8 cellular contexts compared by ENCODE assay signal in the genomic region with DNA sequence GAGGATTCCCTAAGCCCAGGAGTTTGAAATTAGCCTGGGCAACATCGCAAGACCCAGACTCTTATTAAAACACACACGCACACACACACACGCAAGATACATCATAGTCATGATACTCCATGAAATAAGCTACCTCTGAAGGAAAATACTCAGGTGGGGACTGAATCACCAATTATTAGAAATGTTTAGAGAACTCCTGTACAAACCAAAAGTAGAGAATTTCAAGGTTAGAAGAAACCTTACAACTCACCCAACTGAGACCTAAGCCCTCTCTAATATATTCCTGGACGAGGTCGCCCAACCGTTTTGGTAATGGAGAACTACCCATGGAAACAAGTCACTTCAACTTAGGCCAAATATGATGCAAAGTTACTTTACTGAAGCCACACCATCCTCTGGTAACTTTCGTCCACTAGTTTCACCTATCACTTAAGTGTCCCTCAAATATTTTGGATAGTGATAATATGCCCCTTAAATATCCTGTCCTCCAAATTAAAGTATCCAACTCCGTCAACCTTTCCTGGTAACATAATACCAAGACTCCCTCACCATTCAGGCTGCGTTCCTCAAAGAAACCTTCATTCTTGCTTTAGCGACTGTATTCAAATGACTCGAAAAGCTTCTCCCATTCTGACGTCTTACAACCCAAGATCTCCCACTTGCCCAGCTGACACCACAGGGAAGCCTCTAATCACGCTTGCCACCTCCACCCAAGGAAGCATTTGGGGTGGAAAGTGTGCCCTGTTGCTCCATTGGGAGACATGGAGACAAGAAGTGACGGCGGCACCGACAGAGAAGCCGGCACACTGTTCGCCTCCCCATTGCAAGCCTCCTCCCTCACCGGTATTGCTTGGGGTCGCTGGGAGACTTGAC. TPM values are rescaled to one million over a fixed set of nuclear protein-coding genes. Genes with fewer than 3 reads are reported as not detected.
DNase-seq lines count a peak whose midpoint lies in the region; ATAC-seq, FAIRE-seq and TF ChIP-seq lines count a peak whose summit lies in the region.

No MANE protein-coding gene starts in this region.

- ATAC-seq in lung (ENCODE audit: insufficient read depth, low FRiP score), result no peak
- ATAC-seq in aorta (ENCODE audit: low FRiP score), result peak; percentile 22

- H3K27ac ChIP-seq in lung (ENCODE audit: low read depth in 1 of 2, low read length in 1 of 2) (peak overlapping the region; percentile 86 to 99), aorta (ENCODE audit: low read depth in 1 of 2, low read length in 2 of 2) (peak overlapping the region; percentile 50 to 85)

- WGBS in lung, 2 donors, result 13 to 15% methylated on average over 20 of the region's 20 CpGs
- WGBS in aorta, 2 donors, result 10 to 11% methylated on average over 20 of the region's 20 CpGs

- DNase-seq in CD1c-positive myeloid dendritic cell (ENCODE audit: extremely low spot score) (peak; percentile 68), GM19239 (ENCODE audit: insufficient read length, low spot score) (no peak), NCI-H526 treated with DMSO at 0.1 percent for 48 hours (lab: John Stamatoyannopoulos, UW) (peak; percentile 30), choroid plexus epithelial cell (ENCODE audit: low read depth) (peak; percentile 59), lung (ENCODE audit: low spot score) (peak; percentile 30), aorta (peak in 1 of 2 donors; percentile 50), iPS-NIHi11 (ENCODE audit: low spot score) (no peak), retina (no peak)

- H3K4me3 ChIP-seq in choroid plexus epithelial cell (ENCODE audit: low read depth, low read length) (peak overlapping the region; percentile 98), lung (peak overlapping the region; percentile 92), aorta (ENCODE audit: low read length in 2 of 2) (peak overlapping the region; percentile 48 to 77)

- intact Hi-C loops in aorta (cut with DNase I), result no loop called here

- H3K9me3 ChIP-seq in lung (ENCODE audit: control insufficient read depth in 2 of 2, insufficient read depth in 1 of 2, low read length in 1 of 2) (no peaks in the 10 kb centered on the region), aorta (ENCODE audit: control insufficient read depth, low read length) (no peaks in the 10 kb centered on the region)

- peak; percentile 82 for FAIRE-seq in GM19239 (lab: Jason Lieb, UNC)

- no peaks in the 10 kb centered on the region for H3K27me3 ChIP-seq in lung (ENCODE audit: control insufficient read depth, insufficient read depth)
- no peaks in the 10 kb centered on the region for H3K27me3 ChIP-seq in aorta (ENCODE audit: control insufficient read depth in 1 of 2, insufficient read depth in 2 of 2, low read length in 1 of 2)

- H3K4me1 ChIP-seq in lung (ENCODE audit: control insufficient read depth in 2 of 2, insufficient read depth in 2 of 2, low read length in 2 of 2) (peaks cover 9 to 21% of the 10 kb centered on the region in 2 donors), aorta (ENCODE audit: control insufficient read depth in 1 of 2, insufficient read depth in 2 of 2, low read length in 2 of 2) (peaks cover 0 to 5% of the 10 kb centered on the region in 2 donors)

- TF ChIP-seq CTCF in choroid plexus epithelial cell (conservative IDR thresholded peaks at IDR 0.05; ENCODE audit: low read depth, low read length) (no peak), lung (IDR thresholded peaks at IDR 0.05; ENCODE audit: control extremely low read depth, extremely low read depth) (no peak)

- H3K36me3 ChIP-seq in lung (ENCODE audit: control insufficient read depth in 2 of 2, insufficient read depth in 2 of 2, low read length in 2 of 2) (no peaks in the 10 kb centered on the region), aorta (ENCODE audit: control insufficient read depth in 1 of 2, insufficient read depth in 2 of 2, low read length in 1 of 2) (no peaks in the 10 kb centered on the region)

RNA-seq across cellular contexts. Expression of a gene that starts 0.9 kb away (rescaled TPM):
- total RNA-seq in lung, result 100 to 1,000 TPM; 109 to 128 TPM
- polyA plus RNA-seq in lung, result 100 to 1,000 TPM in 1 of 2 donors, 10 to 100 TPM in 1; 96.2 to 102 TPM
- total RNA-seq in aorta, result 100 to 1,000 TPM; 103 to 115 TPM
- polyA plus RNA-seq in aorta, result 10 to 100 TPM; 47.7 to 89.4 TPM

Comparison
In these comparisons a context has a peak if more than half of its experiments do, and no peak if none do; other contexts are left out.
1. DNase-seq: peak in CD1c-positive myeloid dendritic cell (single experiment), NCI-H526 treated with DMSO at 0.1 percent for 48 hours (single experiment), choroid plexus epithelial cell (single experiment) and lung (single experiment); none in GM19239 (single experiment), iPS-NIHi11 (single experiment) and retina (single experiment).
2. Peak in every context shown above with its lines, with median percentiles within 50 percentile points of each other: H3K4me3 ChIP-seq.